25 cellular contexts compared by ENCODE assay signal in the genomic region with DNA sequence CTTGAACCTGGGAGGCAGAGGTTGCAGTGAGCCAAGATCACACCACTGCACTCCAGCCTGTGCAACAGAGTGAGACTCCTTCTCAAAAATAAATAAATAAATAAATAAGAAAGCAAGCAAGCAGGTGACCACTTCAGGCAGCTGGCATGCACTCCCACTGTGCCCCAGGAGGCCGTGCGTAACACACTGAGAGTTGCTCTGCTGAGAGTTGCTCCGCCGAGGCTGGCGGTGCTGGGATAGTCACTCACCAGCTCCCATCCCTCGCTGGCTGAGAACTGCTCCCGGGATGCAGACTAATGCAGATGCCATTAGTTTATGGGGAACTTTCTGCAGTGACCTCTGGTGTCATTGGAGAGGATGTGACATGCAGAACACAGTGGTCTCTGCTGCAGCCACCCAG.
"Had no signal": no experiment of that assay in that cellular context is flagged by ENCODE, and none has a peak within 500 bp of the region (broad histone marks: within the 10 kb centered on the region; RNA-seq: fewer than 3 reads in every experiment).

No MANE protein-coding gene starts in this region.

- H3K4me3 ChIP-seq: heart left ventricle, lower lobe of right lung, tibial artery had no signal

- H3K9me3 ChIP-seq: heart left ventricle, lower lobe of right lung, tibial artery had no signal

- H3K4me1 ChIP-seq: tibial artery had no signal

- H3K27me3 Mint-ChIP-seq: activated B cell treated with CpG ODN at 0.5 μM for 24 hours; activated CD4-positive, alpha-beta T cell treated with anti-CD3 and anti-CD28 coated beads for 36 hours; activated naive CD8-positive, alpha-beta T cell treated with anti-CD3 and anti-CD28 coated beads, Interleukin-2, amount 10 ng/mL, durations not matched to agents 7 days and 5 days; naive thymus-derived CD8-positive, alpha-beta T cell; progenitor cell of endocrine pancreas had no signal

- DNase-seq: activated B cell treated with CpG ODN at 0.5 μM for 24 hours; activated CD4-positive, alpha-beta T cell treated with anti-CD3 and anti-CD28 coated beads for 36 hours; activated CD4-positive, alpha-beta T cell treated with anti-CD3 and anti-CD28 coated beads, Interleukin-2, amount 50 U/mL, for 4 hours; activated CD8-positive, alpha-beta memory T cell treated with anti-CD3 and anti-CD28 coated beads for 24 hours; activated CD8-positive, alpha-beta memory T cell treated with anti-CD3 and anti-CD28 coated beads, Interleukin-2, amount 50 U/mL, for 48 hours; activated naive CD4-positive, alpha-beta T cell; activated naive CD8-positive, alpha-beta T cell treated with anti-CD3 and anti-CD28 coated beads, Interleukin-2, amount 10 ng/mL, durations not matched to agents 7 days and 5 days; activated T-cell treated with anti-CD3 and anti-CD28 coated beads, Interleukin-2, amount 50 U/mL, for 4 hours; amniotic stem cell; cerebellar nuclear complex; cortex of kidney; heart left ventricle; islet precursor cell; left colon; lower lobe of right lung; naive thymus-derived CD8-positive, alpha-beta T cell; retina; stimulated activated CD4-positive, alpha-beta T cell treated with anti-CD3 and anti-CD28 coated beads, Interleukin-2, amount 100 ng/mL, for 48 hours; stimulated activated CD8-positive, alpha-beta memory T cell treated with anti-CD3 and anti-CD28 coated beads, Interleukin-4, amount 100 ng/mL, for 48 hours; stimulated activated naive CD4-positive, alpha-beta T cell; T1000; tibial artery had no signal

- H3K4me1 Mint-ChIP-seq: activated B cell treated with CpG ODN at 0.5 μM for 24 hours; activated CD4-positive, alpha-beta T cell treated with anti-CD3 and anti-CD28 coated beads for 36 hours had no signal

- H3K4me3 Mint-ChIP-seq: activated B cell treated with CpG ODN at 0.5 μM for 24 hours; activated CD4-positive, alpha-beta T cell treated with anti-CD3 and anti-CD28 coated beads for 36 hours; activated naive CD8-positive, alpha-beta T cell treated with anti-CD3 and anti-CD28 coated beads, Interleukin-2, amount 10 ng/mL, durations not matched to agents 7 days and 5 days; activated T-cell treated with anti-CD3 and anti-CD28 coated beads, Interleukin-2, amount 50 U/mL, for 4 hours; naive thymus-derived CD8-positive, alpha-beta T cell; T-helper 1 cell treated with Interleukin-12 subunit alpha and Interleukin-12 subunit beta and Interleukin-4 antibody, amounts not matched to agents 30 μg/mL and 1 μg/mL, for 36 hours had no signal

- H3K27me3 ChIP-seq: heart left ventricle, tibial artery had no signal

- H3K9me3 Mint-ChIP-seq: activated B cell treated with CpG ODN at 0.5 μM for 24 hours; activated T-cell treated with anti-CD3 and anti-CD28 coated beads, Interleukin-2, amount 50 U/mL, for 4 hours; activated T-helper 2 cell treated with anti-CD3 and anti-CD28 coated beads, Interferon-gamma antibody, Interleukin-2, Interleukin-4, amounts not matched to agents 10 μg/mL and 5 μg/mL and 100 μg/mL, durations not matched to agents 14 hours and 24 hours and 36 hours; T-helper 1 cell treated with Interleukin-12 subunit alpha and Interleukin-12 subunit beta and Interleukin-4 antibody, amounts not matched to agents 30 μg/mL and 1 μg/mL, for 36 hours had no signal

- ATAC-seq: activated CD4-positive, alpha-beta T cell treated with anti-CD3 and anti-CD28 coated beads for 36 hours; activated T-cell treated with anti-CD3 and anti-CD28 coated beads, Interleukin-2, amount 50 U/mL, for 4 hours; heart left ventricle; left colon; lower lobe of right lung; naive thymus-derived CD8-positive, alpha-beta T cell had no signal

- H3K27ac ChIP-seq: heart left ventricle, lower lobe of right lung, tibial artery had no signal

- H3K27ac Mint-ChIP-seq: activated B cell treated with CpG ODN at 0.5 μM for 24 hours; activated CD4-positive, alpha-beta T cell treated with anti-CD3 and anti-CD28 coated beads for 36 hours; activated naive CD8-positive, alpha-beta T cell treated with anti-CD3 and anti-CD28 coated beads, Interleukin-2, amount 10 ng/mL, durations not matched to agents 7 days and 5 days; activated T-helper 2 cell treated with anti-CD3 and anti-CD28 coated beads, Interferon-gamma antibody, Interleukin-2, Interleukin-4, amounts not matched to agents 10 μg/mL and 5 μg/mL and 100 μg/mL, durations not matched to agents 14 hours and 24 hours and 36 hours; progenitor cell of endocrine pancreas; T-helper 1 cell treated with Interleukin-12 subunit alpha and Interleukin-12 subunit beta and Interleukin-4 antibody, amounts not matched to agents 30 μg/mL and 1 μg/mL, for 36 hours had no signal
